ENCODE assay signal across 21 cellular contexts in the genomic region with DNA sequence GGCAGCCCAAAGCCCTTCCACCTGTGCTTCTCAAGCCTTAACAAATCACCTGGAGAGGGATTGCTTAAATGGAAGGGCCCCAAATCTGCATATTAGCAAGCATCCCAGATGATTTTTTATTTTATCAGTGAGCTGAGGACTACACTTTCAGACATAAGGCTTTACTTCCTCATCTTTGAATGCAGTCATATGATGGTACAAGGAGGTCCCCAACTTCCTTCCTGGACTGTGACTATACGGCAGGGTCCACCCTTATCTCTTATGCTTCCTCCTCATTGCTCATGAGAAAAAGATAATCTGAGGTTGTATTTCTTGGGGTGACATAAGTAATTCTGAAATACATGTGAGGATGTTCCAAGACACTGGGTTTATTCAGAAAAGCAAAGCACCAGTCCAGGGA. TPM values are rescaled to one million over a fixed set of nuclear protein-coding genes. Genes with fewer than 3 reads are reported as not detected.
A peak's percentile ranks its signal among the peaks of the same experiment; 100 is the strongest.
DNase-seq lines count a peak whose midpoint lies in the region; ATAC-seq and TF ChIP-seq lines count a peak whose summit lies in the region.
"Had no signal": no experiment of that assay in that cellular context is flagged by ENCODE, and none has a peak within 500 bp of the region (broad histone marks: within the 10 kb centered on the region; RNA-seq: fewer than 3 reads in every experiment).

No MANE protein-coding gene starts in this region.

- H4K20me1 ChIP-seq in OCI-LY3 (ENCODE audit: insufficient read depth, low read length), result no peaks in the 10 kb centered on the region

- H3K4me2 ChIP-seq in OCI-LY3 (ENCODE audit: low read length), result no peak overlapping the region
- H3K4me2 ChIP-seq: KMS-11 had no signal

- H3K4me3 ChIP-seq in OCI-LY3 (ENCODE audit: low read length), result no peak overlapping the region
- H3K4me3 ChIP-seq: colonic mucosa, ovary, right atrium auricular region had no signal

- H3K9me3 Mint-ChIP-seq in stimulated activated naive B cell treated with anti-CD40 and anti-IgM and Interleukin-4, amounts not matched to agents 10 μg/mL and 1 μg/mL and 100 μg/mL, for 72 hours, result peaks cover 0 to 2% of the 10 kb centered on the region in 2 donors
- no peaks in the 10 kb centered on the region for H3K9me3 Mint-ChIP-seq in activated naive CD4-positive, alpha-beta T cell treated with anti-CD3 and anti-CD28 coated beads, Interleukin-2, amount 50 U/mL, for 72 hours

- peak overlapping the region; percentile 55 for H2AFZ ChIP-seq in OCI-LY3 (ENCODE audit: low read depth, low read length)

- no peaks in the 10 kb centered on the region for H3K79me2 ChIP-seq in OCI-LY3 (ENCODE audit: low read length)

- H3K4me1 Mint-ChIP-seq in stimulated activated naive B cell treated with anti-CD40 and anti-IgM and Interleukin-4, amounts not matched to agents 10 μg/mL and 1 μg/mL and 100 μg/mL, for 72 hours, result peaks cover 8 to 11% of the 10 kb centered on the region in 2 donors
- H3K4me1 Mint-ChIP-seq: nephron had no signal

- DNase-seq in SKM-1 treated with dmso at 0.1 percent for 144 hours (lab: John Stamatoyannopoulos, UW; ENCODE audit: unreplicated experiment) (peak; percentile 38), SKM-1 (lab: John Stamatoyannopoulos, UW; ENCODE audit: unreplicated experiment) (no peak), germinal center (ENCODE audit: low spot score) (peak; percentile 40), mucosa of gallbladder (ENCODE audit: low spot score) (no peak)
- no peak for DNase-seq in stimulated activated naive B cell treated with anti-CD40 and anti-IgM and Interleukin-4, amounts not matched to agents 10 μg/mL and 1 μg/mL and 100 μg/mL, for 72 hours
- no peak for DNase-seq in activated naive CD4-positive, alpha-beta T cell treated with anti-CD3 and anti-CD28 coated beads, Interleukin-2, amount 50 U/mL, for 72 hours (ENCODE audit: low spot score in 2 of 2)
- DNase-seq: activated CD4-positive, CD25-positive, alpha-beta regulatory T cell treated with anti-CD3 and anti-CD28 coated beads, Interleukin-2, amount 50 U/mL, for 72 hours; activated gamma-delta T cell treated with Interleukin-2 at 50 U/mL for 16 hours; activated T-cell treated with anti-CD3 and anti-CD28 coated beads, Interleukin-2, amount 50 U/mL, for 1 hour; colonic mucosa; kidney glomerular epithelial cell; mesendoderm; NCI-H1105; NCI-H2029; NCI-H345; ovary had no signal

- no peak overlapping the region for H3K4me3 Mint-ChIP-seq in stimulated activated naive B cell treated with anti-CD40 and anti-IgM and Interleukin-4, amounts not matched to agents 10 μg/mL and 1 μg/mL and 100 μg/mL, for 72 hours
- H3K4me3 Mint-ChIP-seq: nephron had no signal

- H3K27me3 Mint-ChIP-seq in stimulated activated naive B cell treated with anti-CD40 and anti-IgM and Interleukin-4, amounts not matched to agents 10 μg/mL and 1 μg/mL and 100 μg/mL, for 72 hours, result peaks cover 3 to 4% of the 10 kb centered on the region in 2 donors

- no peak for TF ChIP-seq CTCF in OCI-LY3 (IDR thresholded peaks at IDR 0.05; ENCODE audit: low read depth, low read length)

- H3K36me3 Mint-ChIP-seq in stimulated activated naive B cell treated with anti-CD40 and anti-IgM and Interleukin-4, amounts not matched to agents 10 μg/mL and 1 μg/mL and 100 μg/mL, for 72 hours, result peaks cover 0 to 4% of the 10 kb centered on the region in 2 donors
- H3K36me3 Mint-ChIP-seq in activated naive CD4-positive, alpha-beta T cell treated with anti-CD3 and anti-CD28 coated beads, Interleukin-2, amount 50 U/mL, for 72 hours, result no peaks in the 10 kb centered on the region

- no peak overlapping the region for H3K27ac Mint-ChIP-seq in stimulated activated naive B cell treated with anti-CD40 and anti-IgM and Interleukin-4, amounts not matched to agents 10 μg/mL and 1 μg/mL and 100 μg/mL, for 72 hours
- H3K27ac Mint-ChIP-seq in activated naive CD4-positive, alpha-beta T cell treated with anti-CD3 and anti-CD28 coated beads, Interleukin-2, amount 50 U/mL, for 72 hours, result no peak overlapping the region
- H3K27ac Mint-ChIP-seq: nephron had no signal

- peaks cover 21% of the 10 kb centered on the region for H3K27me3 ChIP-seq in OCI-LY3 (ENCODE audit: low read depth, low read length)
- H3K27me3 ChIP-seq: colonic mucosa, ovary, right atrium auricular region had no signal

- no peaks in the 10 kb centered on the region for H3K36me3 ChIP-seq in OCI-LY3 (replicated peaks; ENCODE audit: low read depth, low read length)
- H3K36me3 ChIP-seq: colonic mucosa, ovary, right atrium auricular region had no signal

- no peaks in the 10 kb centered on the region for H3K9me3 ChIP-seq in OCI-LY3 (ENCODE audit: insufficient read depth, low read length)
- H3K9me3 ChIP-seq: colonic mucosa, ovary, right atrium auricular region had no signal

- ATAC-seq in stimulated activated naive B cell treated with anti-CD40 and anti-IgM and Interleukin-4, amounts not matched to agents 10 μg/mL and 1 μg/mL and 100 μg/mL, for 72 hours (replicated peaks), result peak; percentile 51 to 73
- no peak for ATAC-seq in GM21723 (IDR thresholded peaks at IDR 0.05; ENCODE audit: unreplicated experiment)
- no peak for ATAC-seq in activated naive CD4-positive, alpha-beta T cell treated with anti-CD3 and anti-CD28 coated beads, Interleukin-2, amount 50 U/mL, for 72 hours

- H3K9ac ChIP-seq in OCI-LY3 (ENCODE audit: low read length), result no peak overlapping the region
- H3K9ac ChIP-seq: KMS-11 had no signal

- peaks cover 6% of the 10 kb centered on the region; the same call in 1 of the 2 replicates for H3K4me1 ChIP-seq in OCI-LY3 (ENCODE audit: low read length)
- H3K4me1 ChIP-seq: colonic mucosa had no signal

- no peak overlapping the region for H3K27ac ChIP-seq in OCI-LY3 (ENCODE audit: low read length)
- H3K27ac ChIP-seq: colonic mucosa, KMS-11, ovary, right atrium auricular region had no signal

RNA-seq across cellular contexts. Expression of a gene that starts 13.7 kb away (rescaled TPM):
- total RNA-seq in mucosa of gallbladder, result 47.6 TPM
- 10 to 100 TPM in 1 of 2 donors, 1 to 10 TPM in 1; 9.8 to 13.9 TPM for total RNA-seq in activated naive CD4-positive, alpha-beta T cell treated with anti-CD3 and anti-CD28 coated beads, Interleukin-2, amount 50 U/mL, for 72 hours

Comparison
In these comparisons a context has a peak if more than half of its experiments do, and no peak if none do; other contexts are left out.
1. DNase-seq: peak in SKM-1 treated with dmso at 0.1 percent for 144 hours (single experiment) and germinal center (single experiment); none in SKM-1 (single experiment), stimulated activated naive B cell treated with anti-CD40 and anti-IgM and Interleukin-4, amounts not matched to agents 10 μg/mL and 1 μg/mL and 100 μg/mL, for 72 hours (single experiment), mucosa of gallbladder (single experiment) and activated naive CD4-positive, alpha-beta T cell treated with anti-CD3 and anti-CD28 coated beads, Interleukin-2, amount 50 U/mL, for 72 hours (0 of 2).
2. ATAC-seq: peak in stimulated activated naive B cell treated with anti-CD40 and anti-IgM and Interleukin-4, amounts not matched to agents 10 μg/mL and 1 μg/mL and 100 μg/mL, for 72 hours (2 of 2); none in GM21723 (single experiment) and activated naive CD4-positive, alpha-beta T cell treated with anti-CD3 and anti-CD28 coated beads, Interleukin-2, amount 50 U/mL, for 72 hours (0 of 2).